ENCODE assay signal across 1 cellular context in the genomic region with DNA sequence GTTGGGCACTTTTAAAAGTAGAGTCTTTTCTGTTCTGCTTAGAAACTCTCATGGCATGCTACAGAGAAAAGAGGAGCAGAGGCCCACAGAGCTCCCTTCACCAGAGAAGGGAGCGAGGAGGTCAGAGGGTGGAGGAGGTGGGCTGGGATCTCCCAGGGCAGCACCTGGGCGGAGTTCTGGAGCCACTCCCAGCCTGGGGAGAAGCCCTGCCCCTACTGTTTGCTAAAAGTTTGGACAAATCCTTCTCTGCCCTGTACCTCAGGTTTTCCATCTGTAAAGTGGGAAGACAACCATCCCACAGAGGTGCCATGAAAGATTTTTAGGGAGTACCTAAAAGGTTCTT.
TF ChIP-seq lines count a peak whose summit lies in the region.

No MANE protein-coding gene starts in this region.

TF ChIP-seq in IMR-90, 13 proteins besides CTCF, POLR2A, EP300 and RAD21 (continued from another document):
- TF ChIP-seq, protein P1, sequence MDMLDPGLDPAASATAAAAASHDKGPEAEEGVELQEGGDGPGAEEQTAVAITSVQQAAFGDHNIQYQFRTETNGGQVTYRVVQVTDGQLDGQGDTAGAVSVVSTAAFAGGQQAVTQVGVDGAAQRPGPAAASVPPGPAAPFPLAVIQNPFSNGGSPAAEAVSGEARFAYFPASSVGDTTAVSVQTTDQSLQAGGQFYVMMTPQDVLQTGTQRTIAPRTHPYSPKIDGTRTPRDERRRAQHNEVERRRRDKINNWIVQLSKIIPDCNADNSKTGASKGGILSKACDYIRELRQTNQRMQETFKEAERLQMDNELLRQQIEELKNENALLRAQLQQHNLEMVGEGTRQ (IDR thresholded peaks at IDR 0.05; ENCODE audit: low read depth, low read length): no peak
- TF ChIP-seq CHD1 (IDR thresholded peaks at IDR 0.05; ENCODE audit: low read depth, low read length) (no peak), MAFK (IDR thresholded peaks at IDR 0.05; ENCODE audit: low read depth, low read length) (no peak)
